Comparison of ENCODE assay signal across 9 cellular contexts in genomic region chr4:7771541-7772507, GRCh38.
DNase-seq lines count a peak whose midpoint lies in the region; ATAC-seq and TF ChIP-seq lines count a peak whose summit lies in the region.
"Had no signal": no experiment of that assay in that cellular context is flagged by ENCODE, and none has a peak within 500 bp of the region (broad histone marks: within the 10 kb centered on the region; RNA-seq: fewer than 3 reads in every experiment).

No MANE protein-coding gene starts in this region.

- no peaks in the 10 kb centered on the region for H3K36me3 ChIP-seq in CD8-positive, alpha-beta memory T cell (ENCODE audit: insufficient read depth, low read length)

- H3K36me3 Mint-ChIP-seq in CD8-positive, alpha-beta memory T cell: peaks cover 10 to 76% (median 11%) of the 10 kb centered on the region in 3 donors
- no peaks in the 10 kb centered on the region for H3K36me3 Mint-ChIP-seq in activated CD8-positive, alpha-beta T cell treated with anti-CD3 and anti-CD28 coated beads, Interleukin-2, amount 10 ng/mL, durations not matched to agents 7 days and 5 days (ENCODE audit: low read depth)
- H3K36me3 Mint-ChIP-seq: naive B cell had no signal

- H3K4me3 ChIP-seq in CD8-positive, alpha-beta memory T cell (ENCODE audit: low read length): no peak overlapping the region

- CTCF ChIA-PET in CD8-positive, alpha-beta memory T cell (lab: Charles Lee): interaction anchor here (2.0 kb wide), 1 partner anchor 12 kb away, joined by 5 read pairs; no protein-coding TSS in a partner anchor
- CTCF ChIA-PET in activated CD8-positive, alpha-beta T cell treated with anti-CD3 and anti-CD28 coated beads, Interleukin-2, amount 10 ng/mL, durations not matched to agents 7 days and 5 days (lab: Charles Lee): interaction anchor here (0.6 to 5.5 kb wide), 6 partner anchors 9 to 715 kb away, joined by 3 to 70 read pairs (median 5); no protein-coding TSS in a partner anchor

- H3K9me3 ChIP-seq in CD8-positive, alpha-beta memory T cell (ENCODE audit: low read length): no peaks in the 10 kb centered on the region

- H3K27me3 ChIP-seq in CD8-positive, alpha-beta memory T cell (ENCODE audit: insufficient read depth, low read length, poor library complexity, severe bottlenecking): no peaks in the 10 kb centered on the region
- no peaks in the 10 kb centered on the region for H3K27me3 ChIP-seq in foreskin keratinocyte

- no peaks in the 10 kb centered on the region for H3K27me3 Mint-ChIP-seq in CD8-positive, alpha-beta memory T cell
- H3K27me3 Mint-ChIP-seq in activated CD8-positive, alpha-beta T cell treated with anti-CD3 and anti-CD28 coated beads, Interleukin-2, amount 10 ng/mL, durations not matched to agents 7 days and 5 days (ENCODE audit: low read depth): no peaks in the 10 kb centered on the region

- H3K4me1 ChIP-seq in CD8-positive, alpha-beta memory T cell (ENCODE audit: insufficient read depth, low read length): peaks cover 12% of the 10 kb centered on the region
- no peaks in the 10 kb centered on the region for H3K4me1 ChIP-seq in foreskin keratinocyte

- H3K27ac ChIP-seq in CD8-positive, alpha-beta memory T cell (ENCODE audit: low read depth, low read length): no peak overlapping the region
- H3K27ac ChIP-seq in foreskin keratinocyte: no peak overlapping the region

- H3K9me3 Mint-ChIP-seq in CD8-positive, alpha-beta memory T cell: no peaks in the 10 kb centered on the region
- no peaks in the 10 kb centered on the region for H3K9me3 Mint-ChIP-seq in activated CD8-positive, alpha-beta T cell treated with anti-CD3 and anti-CD28 coated beads, Interleukin-2, amount 10 ng/mL, durations not matched to agents 7 days and 5 days (ENCODE audit: insufficient read depth)
- H3K9me3 Mint-ChIP-seq: naive B cell had no signal

- no peak for TF ChIP-seq CTCF in foreskin keratinocyte (conservative IDR thresholded peaks at IDR 0.05)

- H3K4me1 Mint-ChIP-seq in CD8-positive, alpha-beta memory T cell: peaks cover 18 to 22% (median 20%) of the 10 kb centered on the region in 3 donors
- H3K4me1 Mint-ChIP-seq in activated CD8-positive, alpha-beta T cell treated with anti-CD3 and anti-CD28 coated beads, Interleukin-2, amount 10 ng/mL, durations not matched to agents 7 days and 5 days (ENCODE audit: low read depth): peaks cover 24% of the 10 kb centered on the region

- H3K4me3 Mint-ChIP-seq in CD8-positive, alpha-beta memory T cell: no peak overlapping the region
- H3K4me3 Mint-ChIP-seq in activated CD8-positive, alpha-beta T cell treated with anti-CD3 and anti-CD28 coated beads, Interleukin-2, amount 10 ng/mL, durations not matched to agents 7 days and 5 days: no peak overlapping the region
- H3K4me3 Mint-ChIP-seq: naive B cell had no signal

- POLR2A ChIA-PET in CD8-positive, alpha-beta memory T cell (lab: Charles Lee): no interaction called here
- POLR2A ChIA-PET in activated CD8-positive, alpha-beta T cell treated with anti-CD3 and anti-CD28 coated beads, Interleukin-2, amount 10 ng/mL, durations not matched to agents 7 days and 5 days (lab: Charles Lee): no interaction called here

- DNase-seq in CD8-positive, alpha-beta memory T cell: no peak
- no peak for DNase-seq in activated CD8-positive, alpha-beta T cell treated with anti-CD3 and anti-CD28 coated beads, Interleukin-2, amount 10 ng/mL, durations not matched to agents 7 days and 5 days
- DNase-seq in NCI-H1930 (lab: John Stamatoyannopoulos, UW) (no peak), mucosa of gallbladder (ENCODE audit: low spot score) (no peak), foreskin keratinocyte (no peak), putamen (ENCODE audit: low spot score) (no peak)
- DNase-seq: naive B cell had no signal

- peak overlapping the region in 5 of 8 donors; percentile 35 to 81 (median 67) for H3K27ac Mint-ChIP-seq in CD8-positive, alpha-beta memory T cell
- H3K27ac Mint-ChIP-seq in activated CD8-positive, alpha-beta T cell treated with anti-CD3 and anti-CD28 coated beads, Interleukin-2, amount 10 ng/mL, durations not matched to agents 7 days and 5 days: peak overlapping the region; percentile 76
- H3K27ac Mint-ChIP-seq: naive B cell had no signal

- ATAC-seq in GM19025 (IDR thresholded peaks at IDR 0.05; ENCODE audit: low read depth, unreplicated experiment) (peak; percentile 84), HG02938 (IDR thresholded peaks at IDR 0.05; ENCODE audit: unreplicated experiment) (peak; percentile 88), foreskin keratinocyte (no peak)
- no peak for ATAC-seq in activated CD8-positive, alpha-beta T cell treated with anti-CD3 and anti-CD28 coated beads, Interleukin-2, amount 10 ng/mL, durations not matched to agents 7 days and 5 days

Comparison
In these comparisons a context has a peak if more than half of its experiments do, and no peak if none do; other contexts are left out.
1. ATAC-seq: peak in GM19025 (single experiment) and HG02938 (single experiment); none in activated CD8-positive, alpha-beta T cell treated with anti-CD3 and anti-CD28 coated beads, Interleukin-2, amount 10 ng/mL, durations not matched to agents 7 days and 5 days (single experiment) and foreskin keratinocyte (single experiment).